ENCODE assay signal across 21 cellular contexts in the genomic region with DNA sequence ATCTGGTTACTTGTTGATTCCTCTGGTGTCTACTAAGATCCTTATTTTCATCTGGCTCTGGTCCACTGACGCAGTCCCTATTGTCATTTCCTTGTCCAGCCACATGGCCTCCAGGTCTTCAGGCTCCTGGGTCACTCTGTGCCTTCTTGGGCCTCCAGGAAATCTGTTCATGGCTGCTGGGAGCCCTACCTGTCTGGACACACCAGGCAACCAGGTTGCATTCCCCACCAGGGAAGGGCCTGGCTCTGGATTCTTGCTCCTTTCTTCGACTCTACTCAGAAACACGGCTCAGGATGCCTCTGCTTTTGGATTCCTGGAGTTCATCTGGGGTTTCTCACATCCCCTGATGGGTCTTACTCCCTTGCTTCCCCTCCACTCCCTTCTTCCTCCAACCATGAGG. TPM values are rescaled to one million over a fixed set of nuclear protein-coding genes. Genes with fewer than 3 reads are reported as not detected.
DNase-seq lines count a peak whose midpoint lies in the region; ATAC-seq and TF ChIP-seq lines count a peak whose summit lies in the region.
"Had no signal": no experiment of that assay in that cellular context is flagged by ENCODE, and none has a peak within 500 bp of the region (broad histone marks: within the 10 kb centered on the region; RNA-seq: fewer than 3 reads in every experiment).

No MANE protein-coding gene starts in this region.

- intact Hi-C loops in natural killer cell (cut with micrococcal nuclease) (no loop called here), posterior vena cava (cut with DNase I) (no loop called here)
- intact Hi-C loops in dendritic cell treated with granulocyte-macrophage colony-stimulating factor and Interleukin-4, amounts not matched to agents 40 ng/mL and 50 ng/mL, for 4 days (cut with micrococcal nuclease), result no loop called here

- H3K36me3 Mint-ChIP-seq in natural killer cell treated with Interleukin-12 subunit alpha and Interleukin-12 subunit beta and Interleukin-15 and Interleukin-18, amount 100 ng/mL, for 72 hours, result peaks cover under 1% of the 10 kb centered on the region
- no peaks in the 10 kb centered on the region for H3K36me3 Mint-ChIP-seq in natural killer cell
- no peaks in the 10 kb centered on the region for H3K36me3 Mint-ChIP-seq in dendritic cell treated with granulocyte-macrophage colony-stimulating factor and Interleukin-4, amounts not matched to agents 40 ng/mL and 50 ng/mL, for 4 days (ENCODE audit: low read depth)
- peaks cover 2% of the 10 kb centered on the region for H3K36me3 Mint-ChIP-seq in effector memory CD8-positive, alpha-beta T cell (ENCODE audit: insufficient read depth)
- H3K36me3 Mint-ChIP-seq: CD8-positive, alpha-beta T cell had no signal

- H3K4me3 Mint-ChIP-seq in natural killer cell treated with Interleukin-12 subunit alpha and Interleukin-12 subunit beta and Interleukin-15 and Interleukin-18, amount 100 ng/mL, for 72 hours, result no peak overlapping the region
- H3K4me3 Mint-ChIP-seq in natural killer cell, result no peak overlapping the region
- no peak overlapping the region for H3K4me3 Mint-ChIP-seq in dendritic cell treated with granulocyte-macrophage colony-stimulating factor and Interleukin-4, amounts not matched to agents 40 ng/mL and 50 ng/mL, for 4 days
- no peak overlapping the region for H3K4me3 Mint-ChIP-seq in effector memory CD8-positive, alpha-beta T cell
- H3K4me3 Mint-ChIP-seq: CD8-positive, alpha-beta T cell; GM23338 had no signal

- DNase-seq in natural killer cell treated with Interleukin-12 subunit alpha and Interleukin-12 subunit beta and Interleukin-15 and Interleukin-18, amount 100 ng/mL, for 72 hours (ENCODE audit: low spot score), result no peak
- DNase-seq in natural killer cell (no peak), posterior vena cava (ENCODE audit: low spot score) (peak; percentile 58), HuH-7.5 (ENCODE audit: low spot score) (no peak), G401 (ENCODE audit: low spot score) (no peak)
- no peak for DNase-seq in effector memory CD8-positive, alpha-beta T cell
- DNase-seq: CD8-positive, alpha-beta T cell; DMS153; HCEC 1CT; KBM-7; NCI-H1092; NCI-H146; NCI-H2029; NCI-H2227 treated with DMSO at 0.1 percent for 48 hours; NCI-H510A; PC-9; RPMI8226; SHP77 had no signal

- TF ChIP-seq CTCF in natural killer cell (IDR thresholded peaks at IDR 0.05), result no peak

- H3K9me3 Mint-ChIP-seq in natural killer cell treated with Interleukin-12 subunit alpha and Interleukin-12 subunit beta and Interleukin-15 and Interleukin-18, amount 100 ng/mL, for 72 hours, result no peaks in the 10 kb centered on the region
- no peaks in the 10 kb centered on the region for H3K9me3 Mint-ChIP-seq in natural killer cell
- no peaks in the 10 kb centered on the region for H3K9me3 Mint-ChIP-seq in dendritic cell treated with granulocyte-macrophage colony-stimulating factor and Interleukin-4, amounts not matched to agents 40 ng/mL and 50 ng/mL, for 4 days
- H3K9me3 Mint-ChIP-seq in effector memory CD8-positive, alpha-beta T cell, result no peaks in the 10 kb centered on the region
- H3K9me3 Mint-ChIP-seq: CD8-positive, alpha-beta T cell had no signal

- no peak for ATAC-seq in natural killer cell treated with Interleukin-12 subunit alpha and Interleukin-12 subunit beta and Interleukin-15 and Interleukin-18, amount 100 ng/mL, for 72 hours
- ATAC-seq in natural killer cell, result no peak
- ATAC-seq in effector memory CD8-positive, alpha-beta T cell (replicated peaks), result no peak
- ATAC-seq: CD8-positive, alpha-beta T cell; GM23338; HepG2 had no signal

- no peaks in the 10 kb centered on the region for H3K27me3 Mint-ChIP-seq in natural killer cell treated with Interleukin-12 subunit alpha and Interleukin-12 subunit beta and Interleukin-15 and Interleukin-18, amount 100 ng/mL, for 72 hours
- no peaks in the 10 kb centered on the region for H3K27me3 Mint-ChIP-seq in natural killer cell (ENCODE audit: low read depth in 2 of 2)
- H3K27me3 Mint-ChIP-seq in dendritic cell treated with granulocyte-macrophage colony-stimulating factor and Interleukin-4, amounts not matched to agents 40 ng/mL and 50 ng/mL, for 4 days, result peaks cover 5% of the 10 kb centered on the region
- H3K27me3 Mint-ChIP-seq in effector memory CD8-positive, alpha-beta T cell, result no peaks in the 10 kb centered on the region

- H3K27ac Mint-ChIP-seq in natural killer cell treated with Interleukin-12 subunit alpha and Interleukin-12 subunit beta and Interleukin-15 and Interleukin-18, amount 100 ng/mL, for 72 hours, result peak overlapping the region; percentile 6 to 33
- H3K27ac Mint-ChIP-seq in natural killer cell, result peak overlapping the region in 1 of 2 donors; percentile 39
- H3K27ac Mint-ChIP-seq in dendritic cell treated with granulocyte-macrophage colony-stimulating factor and Interleukin-4, amounts not matched to agents 40 ng/mL and 50 ng/mL, for 4 days, result peak overlapping the region; percentile 11
- no peak overlapping the region for H3K27ac Mint-ChIP-seq in effector memory CD8-positive, alpha-beta T cell
- H3K27ac Mint-ChIP-seq: CD8-positive, alpha-beta T cell; GM23338 had no signal

- in situ Hi-C loops in G401 (cut with HindIII; ENCODE audit: low sequenced_read_pairs), result loop anchor here (25.0 kb wide), 1 partner anchor 148 kb away; no protein-coding TSS in a partner anchor

- peaks cover 23 to 27% of the 10 kb centered on the region in 2 donors for H3K4me1 Mint-ChIP-seq in natural killer cell treated with Interleukin-12 subunit alpha and Interleukin-12 subunit beta and Interleukin-15 and Interleukin-18, amount 100 ng/mL, for 72 hours (ENCODE audit: low read depth in 2 of 2)
- peaks cover 0 to 7% of the 10 kb centered on the region in 2 donors for H3K4me1 Mint-ChIP-seq in natural killer cell
- peaks cover 39% of the 10 kb centered on the region for H3K4me1 Mint-ChIP-seq in dendritic cell treated with granulocyte-macrophage colony-stimulating factor and Interleukin-4, amounts not matched to agents 40 ng/mL and 50 ng/mL, for 4 days (ENCODE audit: low read depth)
- H3K4me1 Mint-ChIP-seq in effector memory CD8-positive, alpha-beta T cell (ENCODE audit: low read depth in 2 of 2), result peaks cover 7 to 24% of the 10 kb centered on the region in 2 donors

RNA-seq across cellular contexts. Expression of a gene that starts 8.0 kb away (rescaled TPM):
- 100 to 1,000 TPM; 266 to 391 TPM for total RNA-seq in natural killer cell treated with Interleukin-12 subunit alpha and Interleukin-12 subunit beta and Interleukin-15 and Interleukin-18, amount 100 ng/mL, for 72 hours
- total RNA-seq in natural killer cell (10 to 100 TPM; 59.5 to 99.1 (median 66.3) TPM), posterior vena cava (10 to 100 TPM; 20.4 to 23.9 TPM)
- total RNA-seq in G401 (2014; rRNA removed; shearing (Covaris generic)), result 58.4 and 66.1 TPM in 2 replicates

Comparison
In these comparisons a context has a peak if more than half of its experiments do, and no peak if none do; other contexts are left out.
1. H3K27ac Mint-ChIP-seq: peak in natural killer cell treated with Interleukin-12 subunit alpha and Interleukin-12 subunit beta and Interleukin-15 and Interleukin-18, amount 100 ng/mL, for 72 hours (2 of 2) and dendritic cell treated with granulocyte-macrophage colony-stimulating factor and Interleukin-4, amounts not matched to agents 40 ng/mL and 50 ng/mL, for 4 days (single experiment); none in effector memory CD8-positive, alpha-beta T cell (0 of 2).